ENCODE assay signal across 26 cellular contexts in the genomic region with DNA sequence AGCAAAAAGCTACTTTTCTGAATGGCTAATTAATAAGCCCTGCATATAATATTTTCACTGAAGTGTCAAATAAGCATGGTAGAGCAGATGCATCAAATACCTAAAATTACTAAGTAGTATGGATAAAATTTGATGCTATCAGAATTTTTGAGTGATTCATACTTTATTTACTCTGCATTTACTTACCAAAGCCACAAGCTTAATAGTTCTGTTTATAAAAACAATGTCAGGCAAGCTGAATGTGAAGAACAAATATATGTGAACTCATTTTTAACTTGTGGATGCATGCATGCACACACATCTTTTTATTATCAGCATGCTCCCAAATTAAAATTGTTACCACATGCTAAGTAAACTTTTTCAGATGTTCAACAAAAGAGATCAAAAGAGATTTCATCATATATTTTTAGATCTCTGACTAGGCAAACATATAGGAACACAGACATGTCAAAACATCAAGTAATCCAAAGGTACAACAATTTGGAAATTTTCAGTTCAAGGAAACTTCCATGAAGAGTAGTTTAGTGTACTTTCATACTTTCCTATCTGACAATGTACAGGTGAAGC.
"Had no signal": no experiment of that assay in that cellular context is flagged by ENCODE, and none has a peak within 500 bp of the region (broad histone marks: within the 10 kb centered on the region; RNA-seq: fewer than 3 reads in every experiment).

No MANE protein-coding gene starts in this region.

- DNase-seq: activated CD4-positive, alpha-beta T cell treated with anti-CD3 and anti-CD28 coated beads for 4 hours; activated CD4-positive, alpha-beta T cell treated with anti-CD3 and anti-CD28 coated beads, Interleukin-2, amount 50 U/mL, for 4 hours; activated naive CD4-positive, alpha-beta T cell; activated T-cell treated with anti-CD3 and anti-CD28 coated beads for 4 hours; activated T-cell treated with anti-CD3 and anti-CD28 coated beads, Interleukin-2, amount 50 U/mL, for 72 hours; adrenal gland; aorta; body of pancreas; dorsolateral prefrontal cortex; effector memory CD4-positive, alpha-beta T cell; head of caudate nucleus; hypothalamus; immature natural killer cell; kidney; naive thymus-derived CD8-positive, alpha-beta T cell; occipital lobe; stimulated activated CD4-positive, alpha-beta T cell treated with anti-CD3 and anti-CD28 coated beads, Interleukin-15, amount 100 ng/mL, for 24 hours; stimulated activated naive CD4-positive, alpha-beta T cell treated with Interleukin-2 at 50 U/mL for 16 hours; SW 1271; T-helper 9 cell; transverse colon had no signal

- ATAC-seq: activated T-cell treated with anti-CD3 and anti-CD28 coated beads, Interleukin-2, amount 50 U/mL, for 72 hours; body of pancreas; naive thymus-derived CD8-positive, alpha-beta T cell had no signal

- H3K4me3 ChIP-seq: adrenal gland, body of pancreas, cardiac muscle cell, coronary artery, dorsolateral prefrontal cortex, esophagus muscularis mucosa, right atrium auricular region, transverse colon had no signal

- FAIRE-seq: kidney, TTC549 had no signal
